ENCODE assay signal across 17 cellular contexts in the genomic region with DNA sequence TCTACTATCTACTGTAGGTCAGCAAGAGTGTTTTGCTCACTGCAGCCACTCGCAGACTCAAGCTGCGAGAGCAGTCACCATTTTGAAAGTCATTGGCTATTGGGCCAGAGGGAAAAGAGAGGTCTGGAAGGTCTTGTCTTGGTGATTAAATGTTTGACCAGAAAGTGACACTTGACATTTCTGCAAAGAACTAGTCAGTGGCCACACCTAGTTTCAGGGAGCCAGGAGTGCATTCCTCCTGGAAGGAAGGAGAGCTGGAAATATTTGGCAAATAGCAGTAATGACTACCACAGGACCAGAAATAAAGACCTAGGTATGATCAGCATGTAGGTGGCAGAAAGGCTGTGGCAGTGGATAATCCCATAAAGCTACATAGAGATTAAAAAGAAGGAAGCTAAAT.
A peak's percentile ranks its signal among the peaks of the same experiment; 100 is the strongest.
DNase-seq lines count a peak whose midpoint lies in the region; ATAC-seq and TF ChIP-seq lines count a peak whose summit lies in the region.
"Had no signal": no experiment of that assay in that cellular context is flagged by ENCODE, and none has a peak within 500 bp of the region (broad histone marks: within the 10 kb centered on the region; RNA-seq: fewer than 3 reads in every experiment).

No MANE protein-coding gene starts in this region.

- DNase-seq in NCI-H82 (lab: John Stamatoyannopoulos, UW) (peak; percentile 45), NCI-H82 treated with DMSO at 0.1 percent for 48 hours (lab: John Stamatoyannopoulos, UW; ENCODE audit: unreplicated experiment) (no peak), lower lobe of right lung (no peak), upper lobe of right lung (no peak)
- DNase-seq: AML-193; Caco-2; Calu3; CD4-positive, alpha-beta T cell; CD8-positive, alpha-beta T cell; DMS79 treated with DMSO at 0.1 percent for 48 hours; GF-D8 had no signal

- no peak overlapping the region for H3K4me3 ChIP-seq in lower lobe of right lung
- H3K4me3 ChIP-seq in upper lobe of right lung = no peak overlapping the region
- H3K4me3 ChIP-seq: A549; BLaER1 treated with 17β-estradiol and CSF1 and Interleukin-3, amounts not matched to agents 10 nM and 100 nM had no signal

- H3K27me3 ChIP-seq in lower lobe of right lung (ENCODE audit: low read depth) = no peaks in the 10 kb centered on the region
- no peaks in the 10 kb centered on the region for H3K27me3 ChIP-seq in upper lobe of right lung
- H3K27me3 ChIP-seq: BLaER1 treated with 17β-estradiol and CSF1 and Interleukin-3, amounts not matched to agents 10 nM and 100 nM had no signal

- H3K27ac ChIP-seq in lower lobe of right lung (no peak overlapping the region), upper lobe of right lung (no peak overlapping the region)
- H3K27ac ChIP-seq: 22Rv1; A549; BLaER1 treated with 17β-estradiol and CSF1 and Interleukin-3, amounts not matched to agents 10 nM and 100 nM; C4-2B had no signal

- intact Hi-C loops in lower lobe of right lung (cut with DNase I) = no loop called here
- intact Hi-C loops in upper lobe of right lung (cut with DNase I) = no loop called here

- peak; percentile 72 to 80 for ATAC-seq in lower lobe of right lung
- ATAC-seq in upper lobe of right lung = peak; percentile 89
- ATAC-seq in esophagus mucosa = no peak
- ATAC-seq in HG03139 (IDR thresholded peaks at IDR 0.05; ENCODE audit: unreplicated experiment) = no peak
- ATAC-seq: A549; CD8-positive, alpha-beta T cell had no signal

- H3K36me3 ChIP-seq in lower lobe of right lung (no peaks in the 10 kb centered on the region), upper lobe of right lung (no peaks in the 10 kb centered on the region)
- H3K36me3 ChIP-seq: BLaER1 treated with 17β-estradiol and CSF1 and Interleukin-3, amounts not matched to agents 10 nM and 100 nM had no signal

- TF ChIP-seq CTCF in lower lobe of right lung (IDR thresholded peaks at IDR 0.05) (no peak), upper lobe of right lung (IDR thresholded peaks at IDR 0.05) (no peak)

- no peaks in the 10 kb centered on the region for H3K9me3 ChIP-seq in lower lobe of right lung
- H3K9me3 ChIP-seq in upper lobe of right lung = no peaks in the 10 kb centered on the region
- H3K9me3 ChIP-seq: A549; BLaER1 treated with 17β-estradiol and CSF1 and Interleukin-3, amounts not matched to agents 10 nM and 100 nM had no signal

- H3K4me1 ChIP-seq in lower lobe of right lung = no peaks in the 10 kb centered on the region
- no peaks in the 10 kb centered on the region for H3K4me1 ChIP-seq in upper lobe of right lung
- H3K4me1 ChIP-seq: A549; BLaER1 treated with 17β-estradiol and CSF1 and Interleukin-3, amounts not matched to agents 10 nM and 100 nM had no signal

Comparison
In these comparisons a context has a peak if more than half of its experiments do, and no peak if none do; other contexts are left out.
1. ATAC-seq: peak in lower lobe of right lung (2 of 2) and upper lobe of right lung (single experiment); none in esophagus mucosa (single experiment) and HG03139 (single experiment).